Comparison of ENCODE assay signal across 1 cellular context in genomic region chr1:68811806-68812205, GRCh38.
TF ChIP-seq lines count a peak whose summit lies in the region.

No MANE protein-coding gene starts in this region.

TF ChIP-seq in SK-N-SH, 30 proteins besides CTCF, POLR2A, EP300 and RAD21 (continued from another document):
- TF ChIP-seq USF2 (IDR thresholded peaks at IDR 0.05; ENCODE audit: borderline replicate concordance, low read depth, low read length) (no peak), NRF1 (IDR thresholded peaks at IDR 0.05; ENCODE audit: low read depth, low read length) (no peak), REST (IDR thresholded peaks at IDR 0.05; ENCODE audit: low read depth, low read length) (no peak), JUND (IDR thresholded peaks at IDR 0.05) (no peak), SMC3 (IDR thresholded peaks at IDR 0.05; ENCODE audit: low read depth, low read length) (no peak), PBX3 (IDR thresholded peaks at IDR 0.05) (no peak)
TF ChIP-seq in SK-N-SH: peak in this region for 0.
